In the genomic region with DNA sequence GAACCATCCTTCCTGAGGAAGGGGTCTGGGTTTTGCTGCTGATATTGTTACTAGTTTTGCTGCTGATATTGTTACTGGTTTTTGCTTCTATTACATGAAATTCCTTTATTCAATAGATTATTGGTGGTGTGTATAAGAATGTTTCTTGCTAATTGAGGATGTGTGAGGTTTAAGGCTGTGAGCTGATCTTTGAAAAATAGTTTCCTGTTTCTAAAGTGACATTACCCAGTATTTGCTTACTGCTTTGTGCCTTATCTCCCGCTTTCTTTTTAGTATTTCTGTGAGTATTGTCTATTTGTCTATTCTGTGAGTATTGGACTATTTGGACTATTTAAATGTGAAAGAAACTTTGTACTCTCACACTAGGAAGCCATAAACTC, we compare ENCODE assay signal across 9 cellular contexts. TPM values are rescaled to one million over a fixed set of nuclear protein-coding genes. Genes with fewer than 3 reads are reported as not detected.
DNase-seq lines count a peak whose midpoint lies in the region; TF ChIP-seq lines count a peak whose summit lies in the region.
"Had no signal": no experiment of that assay in that cellular context is flagged by ENCODE, and none has a peak within 500 bp of the region (broad histone marks: within the 10 kb centered on the region; RNA-seq: fewer than 3 reads in every experiment).

No MANE protein-coding gene starts in this region.

- H3K27ac Mint-ChIP-seq in neural progenitor cell: no peak overlapping the region

- peaks cover 33% of the 10 kb centered on the region; the same call in 1 of the 2 replicates for H3K79me2 ChIP-seq in Loucy (ENCODE audit: insufficient read depth, low read length)
- no peaks in the 10 kb centered on the region for H3K79me2 ChIP-seq in neural progenitor cell (ENCODE audit: low read depth)

- H3K27ac ChIP-seq in duodenal mucosa (ENCODE audit: low read depth, low read length): peak overlapping the region; percentile 89
- H3K27ac ChIP-seq in neural progenitor cell: no peak overlapping the region

- DNase-seq in AG04449 (ENCODE audit: low read depth, low spot score) (no peak), neural progenitor cell (ENCODE audit: low spot score) (no peak), NCI-H2171 (lab: John Stamatoyannopoulos, UW) (no peak), SW480 (ENCODE audit: low spot score) (no peak), NAMALWA (ENCODE audit: low spot score) (no peak)
- DNase-seq in NK-92 treated with Interleukin-12 subunit alpha and Interleukin-12 subunit beta, amount 100 ng/mL, for 24 hours (lab: John Stamatoyannopoulos, UW): no peak
- DNase-seq: H7 had no signal

- H3K36me3 Mint-ChIP-seq in neural progenitor cell: peaks cover 5% of the 10 kb centered on the region

- peak overlapping the region; percentile 90 for H3K4me2 ChIP-seq in Loucy (ENCODE audit: low read depth, low read length, poor library complexity, severe bottlenecking)
- peak overlapping the region; percentile 25 for H3K4me2 ChIP-seq in neural progenitor cell

- H2AFZ ChIP-seq in Loucy (ENCODE audit: low read length) (peak overlapping the region; percentile 30; the same call in 1 of the 2 replicates), neural progenitor cell (replicated peaks) (no peak overlapping the region)

- CTCF ChIA-PET in AG04449 (lab: Yijun Ruan, JAX): interaction anchor here (1.2 kb wide), 1 partner anchor 43 kb away, joined by 4 read pairs; no protein-coding TSS in a partner anchor

- H3F3A ChIP-seq in Loucy (ENCODE audit: low read depth): peaks cover 9% of the 10 kb centered on the region; the same call in 1 of the 2 replicates
- H3F3A ChIP-seq in neural progenitor cell (ENCODE audit: low read depth): peaks cover 16% of the 10 kb centered on the region

- H3K27me3 Mint-ChIP-seq in neural progenitor cell (ENCODE audit: insufficient read depth, low read depth): peaks cover 4% of the 10 kb centered on the region

- H3K36me3 ChIP-seq in Loucy (ENCODE audit: insufficient read depth, low read length) (no peaks in the 10 kb centered on the region), duodenal mucosa (ENCODE audit: control insufficient read depth in 1 of 2, insufficient read depth in 2 of 2, low read length in 2 of 2) (peaks cover 0 to 3% of the 10 kb centered on the region in 2 donors), neural progenitor cell (no peaks in the 10 kb centered on the region)

- no peaks in the 10 kb centered on the region for H3K9me3 ChIP-seq in Loucy (ENCODE audit: insufficient read depth, low read depth, low read length)
- no peaks in the 10 kb centered on the region for H3K9me3 ChIP-seq in duodenal mucosa (ENCODE audit: control insufficient read depth in 1 of 2, low read length in 2 of 2)
- H3K9me3 ChIP-seq in neural progenitor cell (ENCODE audit: low read depth): no peaks in the 10 kb centered on the region

- peak overlapping the region; percentile 80 for H3K9ac ChIP-seq in Loucy (ENCODE audit: low read depth, low read length, poor library complexity, severe bottlenecking)
- peak overlapping the region; percentile 67 to 77 for H3K9ac ChIP-seq in duodenal mucosa (ENCODE audit: low read depth in 1 of 2, low read length in 2 of 2)
- H3K9ac ChIP-seq in neural progenitor cell: no peak overlapping the region

- TF ChIP-seq CTCF in AG04449 (IDR thresholded peaks at IDR 0.05; ENCODE audit: insufficient read depth, low read length, missing control alignments) (no peak), Loucy (conservative IDR thresholded peaks at IDR 0.05; ENCODE audit: low read length) (no peak), neural progenitor cell (IDR thresholded peaks at IDR 0.05) (no peak)

- no peak overlapping the region for H3K4me3 Mint-ChIP-seq in neural progenitor cell

- H3K9me3 Mint-ChIP-seq in neural progenitor cell: no peaks in the 10 kb centered on the region

- POLR2A ChIA-PET in AG04449 (lab: Yijun Ruan, JAX): no interaction called here

- H3K4me3 ChIP-seq in AG04449 (ENCODE audit: low read depth, low read length): peak overlapping the region; percentile 48
- H3K4me3 ChIP-seq in Loucy (ENCODE audit: low read length, poor library complexity, severe bottlenecking): peak overlapping the region; percentile 74
- peak overlapping the region; percentile 74 to 77 for H3K4me3 ChIP-seq in duodenal mucosa (ENCODE audit: low read depth in 1 of 2, low read length in 2 of 2)
- no peak overlapping the region for H3K4me3 ChIP-seq in neural progenitor cell

- H3K4me1 Mint-ChIP-seq in neural progenitor cell: peaks cover 41% of the 10 kb centered on the region

- H4K20me1 ChIP-seq in Loucy (ENCODE audit: insufficient read depth, low read length, poor library complexity, severe bottlenecking): no peaks in the 10 kb centered on the region
- peaks cover 6% of the 10 kb centered on the region for H4K20me1 ChIP-seq in neural progenitor cell (ENCODE audit: low read depth)

- H3K27me3 ChIP-seq in Loucy (ENCODE audit: insufficient read depth, low read length, poor library complexity, severe bottlenecking) (no peaks in the 10 kb centered on the region), duodenal mucosa (ENCODE audit: control insufficient read depth in 1 of 2, insufficient read depth in 2 of 2, low read length in 2 of 2) (no peaks in the 10 kb centered on the region), neural progenitor cell (no peaks in the 10 kb centered on the region)

- H3K4me1 ChIP-seq in Loucy (ENCODE audit: insufficient read depth, low read length, poor library complexity, severe bottlenecking) (peaks cover 49% of the 10 kb centered on the region), duodenal mucosa (ENCODE audit: control insufficient read depth in 1 of 2, insufficient read depth in 2 of 2, low read length in 2 of 2) (peaks cover 41 to 53% of the 10 kb centered on the region in 2 donors), neural progenitor cell (peaks cover 28% of the 10 kb centered on the region)

- no peaks in the 10 kb centered on the region for H3K9me2 ChIP-seq in Loucy (replicated peaks; ENCODE audit: low read depth, low read length)

RNA-seq across cellular contexts. Expression of a gene that starts 38.2 kb away (rescaled TPM):
- not detected in 2 replicates for total RNA-seq in neural progenitor cell (ENCODE audit: low replicate concordance)
